8 cellular contexts compared by ENCODE assay signal in genomic region chr7:124263232-124263827, GRCh38.
A peak's percentile ranks its signal among the peaks of the same experiment; 100 is the strongest.
DNase-seq lines count a peak whose midpoint lies in the region; ATAC-seq lines count a peak whose summit lies in the region.
"Had no signal": no experiment of that assay in that cellular context is flagged by ENCODE, and none has a peak within 500 bp of the region (broad histone marks: within the 10 kb centered on the region; RNA-seq: fewer than 3 reads in every experiment).

No MANE protein-coding gene starts in this region.

- H3K9me3 ChIP-seq in mesenchymal stem cell (ENCODE audit: control insufficient read depth, low read length): no peaks in the 10 kb centered on the region

- H2AFZ ChIP-seq in mesenchymal stem cell (ENCODE audit: low read depth, low read length): no peak overlapping the region

- no peaks in the 10 kb centered on the region for H3K4me1 Mint-ChIP-seq in activated naive CD8-positive, alpha-beta T cell treated with anti-CD3 and anti-CD28 coated beads for 36 hours

- no peaks in the 10 kb centered on the region for H3K9me3 Mint-ChIP-seq in activated naive CD8-positive, alpha-beta T cell treated with anti-CD3 and anti-CD28 coated beads for 36 hours

- H4K8ac ChIP-seq in mesenchymal stem cell (ENCODE audit: low read length): peak overlapping the region; percentile 64

- H3K14ac ChIP-seq in mesenchymal stem cell (ENCODE audit: low read length in 2 of 2): no peak overlapping the region

- no peak overlapping the region for H3K18ac ChIP-seq in mesenchymal stem cell (ENCODE audit: low read depth in 1 of 2, low read length in 2 of 2)

- H3K36me3 ChIP-seq in mesenchymal stem cell (ENCODE audit: control insufficient read depth in 1 of 2, insufficient read depth in 2 of 2, low read depth in 1 of 2, low read length in 2 of 2): no peaks in the 10 kb centered on the region

- H3K36me3 Mint-ChIP-seq in activated naive CD8-positive, alpha-beta T cell treated with anti-CD3 and anti-CD28 coated beads for 36 hours: no peaks in the 10 kb centered on the region

- H3K4me3 ChIP-seq in mesenchymal stem cell (ENCODE audit: insufficient read depth in 1 of 2, low read depth in 1 of 2, low read length in 2 of 2): no peak overlapping the region

- H3K27me3 Mint-ChIP-seq in activated naive CD8-positive, alpha-beta T cell treated with anti-CD3 and anti-CD28 coated beads for 36 hours: no peaks in the 10 kb centered on the region

- no peak overlapping the region for H3K27ac Mint-ChIP-seq in activated naive CD8-positive, alpha-beta T cell treated with anti-CD3 and anti-CD28 coated beads for 36 hours

- H4K91ac ChIP-seq in mesenchymal stem cell (ENCODE audit: low read length): no peak overlapping the region

- H2AK5ac ChIP-seq in mesenchymal stem cell (ENCODE audit: low read length, severe bottlenecking): no peak overlapping the region

- H3K4me3 Mint-ChIP-seq in activated naive CD8-positive, alpha-beta T cell treated with anti-CD3 and anti-CD28 coated beads for 36 hours: no peak overlapping the region

- 100% methylated on average over 2 of the region's 4 CpGs for WGBS in mesenchymal stem cell

- no peaks in the 10 kb centered on the region for H3K27me3 ChIP-seq in mesenchymal stem cell (ENCODE audit: control insufficient read depth in 1 of 2, insufficient read depth in 1 of 2, low read length in 2 of 2)

- H2BK15ac ChIP-seq in mesenchymal stem cell (ENCODE audit: low read depth, poor library complexity, severe bottlenecking): no peak overlapping the region

- no peak overlapping the region for H3K4me2 ChIP-seq in mesenchymal stem cell (ENCODE audit: low read length, poor library complexity, severe bottlenecking)

- ATAC-seq in GM19043 (IDR thresholded peaks at IDR 0.05; ENCODE audit: low read depth, unreplicated experiment): peak; percentile 72
- peak; percentile 88 for ATAC-seq in HG02840 (IDR thresholded peaks at IDR 0.05; ENCODE audit: low FRiP score, unreplicated experiment)
- ATAC-seq: left ventricle myocardium superior had no signal

- no peak overlapping the region for H2BK5ac ChIP-seq in mesenchymal stem cell (ENCODE audit: low read depth, low read length, poor library complexity, severe bottlenecking)

- no peak overlapping the region for H3K4ac ChIP-seq in mesenchymal stem cell (ENCODE audit: low read depth in 1 of 2, low read length in 2 of 2)

- H3K79me1 ChIP-seq in mesenchymal stem cell (replicated peaks; ENCODE audit: low read length, poor library complexity, severe bottlenecking): no peaks in the 10 kb centered on the region

- no peak overlapping the region for H3K9ac ChIP-seq in mesenchymal stem cell (ENCODE audit: low read length)

- peak overlapping the region in 1 of 2 experiments; percentile 59 for H3K23ac ChIP-seq in mesenchymal stem cell (ENCODE audit: low read length in 2 of 2)

- H3K4me1 ChIP-seq in mesenchymal stem cell (ENCODE audit: control insufficient read depth, insufficient read depth, low read depth, low read length): no peaks in the 10 kb centered on the region

- peak overlapping the region in 1 of 2 experiments; percentile 20 for H2BK12ac ChIP-seq in mesenchymal stem cell (ENCODE audit: low read length in 2 of 2)

- no peak overlapping the region for H3K27ac ChIP-seq in mesenchymal stem cell (ENCODE audit: low read length, poor library complexity, severe bottlenecking)

- peak; percentile 47 for DNase-seq in NCI-H524 treated with DMSO at 0.1 percent for 48 hours (lab: John Stamatoyannopoulos, UW)
- peak; percentile 77 for DNase-seq in mesenchymal stem cell
- DNase-seq in SIG-M5 (lab: John Stamatoyannopoulos, UW): no peak
- no peak for DNase-seq in activated naive CD8-positive, alpha-beta T cell treated with anti-CD3 and anti-CD28 coated beads for 36 hours
- no peak for DNase-seq in DMS 273 treated with DMSO at 0.1 percent for 48 hours (lab: John Stamatoyannopoulos, UW)
- DNase-seq: left ventricle myocardium superior had no signal

- no peak overlapping the region for H2BK120ac ChIP-seq in mesenchymal stem cell (ENCODE audit: low read depth, low read length)

Comparison
In these comparisons a context has a peak if more than half of its experiments do, and no peak if none do; other contexts are left out.
1. DNase-seq: peak in NCI-H524 treated with DMSO at 0.1 percent for 48 hours (single experiment) and mesenchymal stem cell (single experiment); none in SIG-M5 (single experiment), activated naive CD8-positive, alpha-beta T cell treated with anti-CD3 and anti-CD28 coated beads for 36 hours (single experiment) and DMS 273 treated with DMSO at 0.1 percent for 48 hours (single experiment).